ENCODE assay signal across 10 cellular contexts in the genomic region with DNA sequence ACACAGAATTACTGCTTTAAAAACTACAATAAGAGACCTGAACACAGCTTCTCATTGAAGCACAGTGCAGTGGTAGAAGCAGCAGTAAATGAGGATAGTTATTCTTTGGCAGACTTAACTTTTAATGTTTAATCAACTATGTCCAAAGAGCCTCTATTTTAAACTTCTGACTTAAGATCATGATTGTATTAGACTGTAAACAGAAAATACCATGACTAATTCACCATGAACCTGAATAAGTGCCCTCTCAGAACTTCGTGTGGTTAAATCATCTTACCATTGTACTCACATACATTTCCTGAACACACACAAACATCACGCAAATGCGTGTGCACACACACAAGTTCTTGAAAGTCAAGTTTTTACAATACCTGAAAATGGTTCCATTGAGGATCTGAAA. TPM values are rescaled to one million over a fixed set of nuclear protein-coding genes. Genes with fewer than 3 reads are reported as not detected.
A peak's percentile ranks its signal among the peaks of the same experiment; 100 is the strongest.
DNase-seq lines count a peak whose midpoint lies in the region; ATAC-seq, FAIRE-seq and TF ChIP-seq lines count a peak whose summit lies in the region.
"Had no signal": no experiment of that assay in that cellular context is flagged by ENCODE, and none has a peak within 500 bp of the region (broad histone marks: within the 10 kb centered on the region; RNA-seq: fewer than 3 reads in every experiment).

No MANE protein-coding gene starts in this region.

- no TSS peak for BruUV-seq in endothelial cell of umbilical vein (replicated peaks; lab: Mats Ljungman, UMichigan)

- dilution Hi-C loops in endothelial cell of umbilical vein (cut with MboI; ENCODE audit: extremely low pct_ligation_motif_present, low sequenced_read_pairs) = no loop called here

- POLR2A ChIA-PET in activated CD4-positive, alpha-beta memory T cell treated with anti-CD3 and anti-CD28 coated beads, Interleukin-2, amount 10 ng/mL, durations not matched to agents 7 days and 5 days (lab: Charles Lee) = interaction anchor here (1.3 to 3.2 kb wide), 2 partner anchors 9 to 13 kb away, joined by 4 to 16 read pairs; a partner anchor contains a TSS
- POLR2A ChIA-PET in activated CD4-positive, alpha-beta memory T cell treated with anti-CD3 and anti-CD28 coated beads for 36 hours (lab: Charles Lee) = no interaction called here
- POLR2A ChIA-PET in endothelial cell of umbilical vein (lab: Charles Lee) = no interaction called here

- H3K4me3 Mint-ChIP-seq in activated CD4-positive, alpha-beta memory T cell treated with anti-CD3 and anti-CD28 coated beads, Interleukin-2, amount 10 ng/mL, durations not matched to agents 7 days and 5 days = peak overlapping the region; percentile 39
- H3K4me3 Mint-ChIP-seq in activated CD4-positive, alpha-beta memory T cell treated with anti-CD3 and anti-CD28 coated beads for 36 hours = no peak overlapping the region

- H3K9me3 Mint-ChIP-seq in activated CD4-positive, alpha-beta memory T cell treated with anti-CD3 and anti-CD28 coated beads, Interleukin-2, amount 10 ng/mL, durations not matched to agents 7 days and 5 days = no peaks in the 10 kb centered on the region
- H3K9me3 Mint-ChIP-seq in activated CD4-positive, alpha-beta memory T cell treated with anti-CD3 and anti-CD28 coated beads for 36 hours = no peaks in the 10 kb centered on the region

- 70 to 83% (median 76%) methylated on average over 3 of the region's 3 CpGs for WGBS in small intestine, 3 donors

- H2AFZ ChIP-seq in endothelial cell of umbilical vein (ENCODE audit: low read depth, low read length) = peak overlapping the region; percentile 11

- H3K4me3 ChIP-seq in endothelial cell of umbilical vein (replicated peaks in 1 of 3; ENCODE audit: insufficient read depth in 1 of 3, low read depth in 1 of 3, low read length in 3 of 3) = no peak overlapping the region
- H3K4me3 ChIP-seq in small intestine (ENCODE audit: low read depth in 1 of 2, low read length in 2 of 2) = no peak overlapping the region

- TF ChIP-seq POLR2A in endothelial cell of umbilical vein (IDR thresholded peaks at IDR 0.05; ENCODE audit: low read depth, low read length) (no peak), GM18505 (IDR thresholded peaks at IDR 0.05; ENCODE audit: borderline replicate concordance, extremely low read depth, insufficient read depth, insufficient read length) (no peak)

- peaks cover 0 to 5% of the 10 kb centered on the region in 2 experiments for H3K36me3 ChIP-seq in endothelial cell of umbilical vein (ENCODE audit: control insufficient read depth in 2 of 2, extremely low read depth in 1 of 2, insufficient read depth in 2 of 2, low read length in 2 of 2)
- peaks cover 0 to 2% of the 10 kb centered on the region in 2 donors for H3K36me3 ChIP-seq in small intestine (ENCODE audit: control insufficient read depth in 2 of 2, insufficient read depth in 2 of 2, low read length in 2 of 2)

- H3K36me3 Mint-ChIP-seq in activated CD4-positive, alpha-beta memory T cell treated with anti-CD3 and anti-CD28 coated beads, Interleukin-2, amount 10 ng/mL, durations not matched to agents 7 days and 5 days (ENCODE audit: low read depth) = peaks cover 58% of the 10 kb centered on the region
- peaks cover 29% of the 10 kb centered on the region for H3K36me3 Mint-ChIP-seq in activated CD4-positive, alpha-beta memory T cell treated with anti-CD3 and anti-CD28 coated beads for 36 hours

- CTCF ChIA-PET in activated CD4-positive, alpha-beta memory T cell treated with anti-CD3 and anti-CD28 coated beads, Interleukin-2, amount 10 ng/mL, durations not matched to agents 7 days and 5 days (lab: Charles Lee) = interaction anchor here (1.1 kb wide), 1 partner anchor 349 kb away, joined by 5 read pairs; no protein-coding TSS in a partner anchor
- CTCF ChIA-PET in activated CD4-positive, alpha-beta memory T cell treated with anti-CD3 and anti-CD28 coated beads for 36 hours (lab: Charles Lee) = no interaction called here
- CTCF ChIA-PET in endothelial cell of umbilical vein (lab: Charles Lee) = no interaction called here

- no peak for TF ChIP-seq CTCF in endothelial cell of umbilical vein (IDR thresholded peaks at IDR 0.05; ENCODE audit: extremely low read depth in 1 of 2, insufficient read depth in 1 of 2, low read depth in 1 of 2, low read length in 2 of 2)

- H3K27me3 Mint-ChIP-seq in activated CD4-positive, alpha-beta memory T cell treated with anti-CD3 and anti-CD28 coated beads, Interleukin-2, amount 10 ng/mL, durations not matched to agents 7 days and 5 days = no peaks in the 10 kb centered on the region
- H3K27me3 Mint-ChIP-seq in activated CD4-positive, alpha-beta memory T cell treated with anti-CD3 and anti-CD28 coated beads for 36 hours = no peaks in the 10 kb centered on the region

- peaks cover 3% of the 10 kb centered on the region for H3K4me1 ChIP-seq in endothelial cell of umbilical vein (ENCODE audit: control insufficient read depth, extremely low read depth, insufficient read depth, low read length)
- peaks cover 0 to 1% of the 10 kb centered on the region in 2 donors for H3K4me1 ChIP-seq in small intestine (ENCODE audit: control insufficient read depth in 2 of 2, insufficient read depth in 1 of 2, low read depth in 1 of 2, low read length in 1 of 2)

- no peak overlapping the region for H3K4me2 ChIP-seq in endothelial cell of umbilical vein (ENCODE audit: insufficient read depth, low read length)

- H3K9me1 ChIP-seq in endothelial cell of umbilical vein (replicated peaks; ENCODE audit: control insufficient read depth, extremely low read depth, insufficient read depth, low read length) = no peaks in the 10 kb centered on the region

- peaks cover 5% of the 10 kb centered on the region for H3K79me2 ChIP-seq in endothelial cell of umbilical vein (ENCODE audit: control insufficient read depth, insufficient read depth, low read length)

- intact Hi-C loops in activated CD4-positive, alpha-beta memory T cell treated with anti-CD3 and anti-CD28 coated beads for 36 hours (cut with micrococcal nuclease) = no loop called here
- intact Hi-C loops in endothelial cell of umbilical vein (cut with micrococcal nuclease) = no loop called here

- peak overlapping the region; percentile 84 for H3K27ac Mint-ChIP-seq in activated CD4-positive, alpha-beta memory T cell treated with anti-CD3 and anti-CD28 coated beads, Interleukin-2, amount 10 ng/mL, durations not matched to agents 7 days and 5 days
- H3K27ac Mint-ChIP-seq in activated CD4-positive, alpha-beta memory T cell treated with anti-CD3 and anti-CD28 coated beads for 36 hours = no peak overlapping the region

- peak; percentile 26 for FAIRE-seq in endothelial cell of umbilical vein (lab: Jason Lieb, UNC)
- FAIRE-seq in small intestine (lab: Jason Lieb, UNC) = no peak

- peaks cover 57% of the 10 kb centered on the region for H3K4me1 Mint-ChIP-seq in activated CD4-positive, alpha-beta memory T cell treated with anti-CD3 and anti-CD28 coated beads, Interleukin-2, amount 10 ng/mL, durations not matched to agents 7 days and 5 days
- H3K4me1 Mint-ChIP-seq in activated CD4-positive, alpha-beta memory T cell treated with anti-CD3 and anti-CD28 coated beads for 36 hours (ENCODE audit: low read depth) = peaks cover 22% of the 10 kb centered on the region

- no peaks in the 10 kb centered on the region for H3K27me3 ChIP-seq in endothelial cell of umbilical vein (ENCODE audit: control insufficient read depth in 2 of 2, insufficient read depth in 2 of 2, low read length in 2 of 2)
- H3K27me3 ChIP-seq in small intestine (ENCODE audit: control insufficient read depth in 2 of 2, insufficient read depth in 2 of 2, low read length in 2 of 2) = no peaks in the 10 kb centered on the region

- DNase-seq in activated CD4-positive, alpha-beta memory T cell treated with anti-CD3 and anti-CD28 coated beads, Interleukin-2, amount 10 ng/mL, durations not matched to agents 7 days and 5 days = no peak
- no peak for DNase-seq in activated CD4-positive, alpha-beta memory T cell treated with anti-CD3 and anti-CD28 coated beads for 36 hours
- DNase-seq in endothelial cell of umbilical vein (ENCODE audit: low read depth, low spot score) (peak; percentile 39), small intestine (peak; percentile 21), SK-N-DZ (ENCODE audit: low spot score) (no peak), NCI-H774 (lab: John Stamatoyannopoulos, UW) (no peak)
- DNase-seq: activated CD4-positive, alpha-beta T cell treated with anti-CD3 and anti-CD28 coated beads, Interleukin-2, amount 50 U/mL, for 48 hours; NCI-H69 had no signal

- peak; percentile 51 for ATAC-seq in HG03108 (IDR thresholded peaks at IDR 0.05; ENCODE audit: unreplicated experiment)
- no peak for ATAC-seq in GM18505 (IDR thresholded peaks at IDR 0.05; ENCODE audit: unreplicated experiment)

- H3K27ac ChIP-seq in endothelial cell of umbilical vein (ENCODE audit: insufficient read depth, low read depth, low read length) = no peak overlapping the region
- H3K27ac ChIP-seq in small intestine (ENCODE audit: low read depth in 1 of 2, low read length in 1 of 2) = no peak overlapping the region

- no peaks in the 10 kb centered on the region for H4K20me1 ChIP-seq in endothelial cell of umbilical vein (replicated peaks; ENCODE audit: control insufficient read depth, extremely low read depth, insufficient read depth, low read length)

- H3K9me3 ChIP-seq in endothelial cell of umbilical vein (replicated peaks; ENCODE audit: control insufficient read depth, insufficient read depth, low read length) = no peaks in the 10 kb centered on the region
- no peaks in the 10 kb centered on the region for H3K9me3 ChIP-seq in small intestine (ENCODE audit: control insufficient read depth, low read depth)

- no peak overlapping the region for H3K9ac ChIP-seq in endothelial cell of umbilical vein (replicated peaks; ENCODE audit: extremely low read depth, insufficient read depth, low read length)

TF ChIP-seq in endothelial cell of umbilical vein, 7 proteins besides CTCF, POLR2A, EP300 and RAD21 (continues in another document):
- no peak for TF ChIP-seq POLR2AphosphoS5 (IDR thresholded peaks at IDR 0.05; ENCODE audit: insufficient read depth, low read depth, low read length)

RNA-seq across cellular contexts. Expression of a gene that starts 13.9 kb away (rescaled TPM):
- total RNA-seq in activated CD4-positive, alpha-beta memory T cell treated with anti-CD3 and anti-CD28 coated beads, Interleukin-2, amount 10 ng/mL, durations not matched to agents 7 days and 5 days = 10 to 100 TPM; 41.5 to 43.1 TPM
- total RNA-seq in activated CD4-positive, alpha-beta memory T cell treated with anti-CD3 and anti-CD28 coated beads for 36 hours = 10 to 100 TPM; 36.1 to 39.4 TPM
- total RNA-seq in endothelial cell of umbilical vein = 13.8 and 15.7 TPM in 2 replicates
- polyA plus RNA-seq in endothelial cell of umbilical vein (1.1 and 3.0 TPM in 2 replicates), small intestine (1 to 10 TPM; 1.1 to 1.9 (median 1.3) TPM)
- polyA plus RNA-seq in endothelial cell of umbilical vein (2011; cell fraction: cytosol; rRNA removed) = 1.3 and 1.4 TPM in 2 replicates
- polyA plus RNA-seq in endothelial cell of umbilical vein (2011; cell fraction: nucleus; rRNA removed) = 6.9 and 9.2 TPM in 2 replicates
- polyA plus RNA-seq in endothelial cell of umbilical vein (2012) = 4.5 and 6.7 TPM in 2 replicates
- 12.9 and 19.2 TPM in 2 replicates for polyA minus RNA-seq in endothelial cell of umbilical vein
- 10.3 TPM for polyA minus RNA-seq in endothelial cell of umbilical vein (2011; cell fraction: cytosol; rRNA and poly(A)+ RNA removed)
- polyA minus RNA-seq in endothelial cell of umbilical vein (2011; cell fraction: nucleus; rRNA and poly(A)+ RNA removed) = 27.6 and 29.2 TPM in 2 replicates
- 24.3 and 29.3 TPM in 2 replicates for polyA plus RNA-seq in SK-N-DZ (2014; cell fraction: cytosol; rRNA removed)
- polyA plus RNA-seq in SK-N-DZ (2014; cell fraction: nucleus; rRNA removed) = 54.1 and 62.6 TPM in 2 replicates

Comparison
In these comparisons a context has a peak if more than half of its experiments do, and no peak if none do; other contexts are left out.
1. DNase-seq: peak in endothelial cell of umbilical vein (single experiment) and small intestine (single experiment); none in activated CD4-positive, alpha-beta memory T cell treated with anti-CD3 and anti-CD28 coated beads, Interleukin-2, amount 10 ng/mL, durations not matched to agents 7 days and 5 days (single experiment), activated CD4-positive, alpha-beta memory T cell treated with anti-CD3 and anti-CD28 coated beads for 36 hours (single experiment), SK-N-DZ (single experiment) and NCI-H774 (single experiment).